ENCODE assay signal across 8 cellular contexts in genomic region chr12:56221757-56222530, GRCh38. TPM values are rescaled to one million over a fixed set of nuclear protein-coding genes. Genes with fewer than 3 reads are reported as not detected.
DNase-seq lines count a peak whose midpoint lies in the region; ATAC-seq and TF ChIP-seq lines count a peak whose summit lies in the region.

RNF41 (minus strand) TSS chr12:56221922; CDS start chr12:56214047, 7,875 bp downstream.

- intact Hi-C loops in activated B cell treated with CpG ODN at 0.5 μM for 24 hours (cut with micrococcal nuclease): loop anchor here (1.0 to 5.0 kb wide), 8 partner anchors 45 to 1299 kb away; partner anchors contain the start of genes COQ10A, CS, DDIT3 and MYL6
- intact Hi-C loops in spleen (cut with DNase I; ENCODE audit: low total_unique reads): no loop called here

- ATAC-seq in HG03196 (IDR thresholded peaks at IDR 0.05; ENCODE audit: unreplicated experiment): peak; percentile 76
- peak; percentile 77 for ATAC-seq in activated B cell treated with CpG ODN at 0.5 μM for 24 hours (ENCODE audit: low read depth)

- H3K36me3 ChIP-seq in spleen: peaks cover 0 to 27% (median 2%) of the 10 kb centered on the region in 6 donors

- H3K27ac ChIP-seq in caudate nucleus (ENCODE audit: low read depth, low read length) (peak within 1 kb of the TSS; percentile 99), spleen (peak within 1 kb of the TSS; percentile 92 to 97 (median 96))

- no peaks in the 10 kb centered on the region for H3K27me3 ChIP-seq in spleen (replicated peaks in 1 of 7)

- TF ChIP-seq CTCF in activated B cell treated with CpG ODN at 0.5 μM for 24 hours (IDR thresholded peaks at IDR 0.05) (no peak), spleen (IDR thresholded peaks at IDR 0.05 in 8 of 11, conservative IDR thresholded peaks at IDR 0.05 in 3 of 11) (peak in 3 of 11 experiments; percentile 23 to 40 (median 32))

- H3K27ac Mint-ChIP-seq in activated B cell treated with CpG ODN at 0.5 μM for 24 hours (peak within 1 kb of the TSS; percentile 98), immature natural killer cell (peak within 1 kb of the TSS; percentile 99 to 100 (median 100))

- H3K4me3 ChIP-seq in spleen: peak within 1 kb of the TSS; percentile 66 to 86 (median 75)

- no peaks in the 10 kb centered on the region for H3K9me3 ChIP-seq in spleen

- CTCF ChIA-PET in activated B cell treated with CpG ODN at 0.5 μM for 24 hours (lab: Charles Lee): interaction anchor here (0.6 to 4.0 kb wide), 15 partner anchors 13 to 484 kb away, joined by 3 to 52 read pairs (median 6); partner anchors contain the start of genes ANKRD52, ESYT1, GLS2 and PA2G4

- H3K9me3 Mint-ChIP-seq in activated B cell treated with CpG ODN at 0.5 μM for 24 hours: no peaks in the 10 kb centered on the region
- no peaks in the 10 kb centered on the region for H3K9me3 Mint-ChIP-seq in immature natural killer cell

- POLR2A ChIA-PET in activated B cell treated with CpG ODN at 0.5 μM for 24 hours (lab: Charles Lee): interaction anchor here (0.5 to 4.0 kb wide), 49 partner anchors 10 to 1724 kb away, joined by 3 to 111 read pairs (median 5); partner anchors contain the start of genes ANKRD52, ATP5F1B, BLOC1S1 and CD63

- peak; percentile 98 for DNase-seq in AG08395 (ENCODE audit: low spot score)
- peak; percentile 96 for DNase-seq in NCI-H345 (lab: John Stamatoyannopoulos, UW)
- peak; percentile 93 for DNase-seq in activated B cell treated with CpG ODN at 0.5 μM for 24 hours
- DNase-seq in caudate nucleus (lab: John Stamatoyannopoulos, UW): peak; percentile 80 to 99 (median 94)
- peak; percentile 95 for DNase-seq in immature natural killer cell
- DNase-seq in spleen: peak; percentile 99

- H3K4me1 Mint-ChIP-seq in activated B cell treated with CpG ODN at 0.5 μM for 24 hours (peaks cover 49% of the 10 kb centered on the region), immature natural killer cell (peaks cover 51% of the 10 kb centered on the region in 2 donors)

- peak; percentile 93 for TF ChIP-seq POLR2A in GM18951 (IDR thresholded peaks at IDR 0.05; ENCODE audit: extremely low read depth, insufficient read depth, insufficient read length)
- TF ChIP-seq POLR2A in spleen (IDR thresholded peaks at IDR 0.05): peak in 2 of 3 donors; percentile 83 to 88

- in situ Hi-C loops in GM18951 (cut with MboI; ENCODE audit: low sequenced_read_pairs, unreplicated experiment): no loop called here

- no peaks in the 10 kb centered on the region for H3K27me3 Mint-ChIP-seq in activated B cell treated with CpG ODN at 0.5 μM for 24 hours
- H3K27me3 Mint-ChIP-seq in immature natural killer cell (ENCODE audit: low read depth in 3 of 3): peaks cover 0 to 11% (median 6%) of the 10 kb centered on the region in 3 donors

- 1% methylated on average over 28 to 42 of the region's 42 CpGs for WGBS in spleen, 5 donors

- H3K4me1 ChIP-seq in spleen: peaks cover 37 to 79% (median 63%) of the 10 kb centered on the region in 6 donors

- H3K4me3 Mint-ChIP-seq in activated B cell treated with CpG ODN at 0.5 μM for 24 hours (peak within 1 kb of the TSS; percentile 99), immature natural killer cell (peak within 1 kb of the TSS; percentile 93 to 99 (median 96))

- H3K36me3 Mint-ChIP-seq in activated B cell treated with CpG ODN at 0.5 μM for 24 hours (ENCODE audit: low read depth) (peaks cover 23% of the 10 kb centered on the region), immature natural killer cell (peaks cover 0 to 3% (median 0%) of the 10 kb centered on the region in 3 donors)

RNA-seq across cellular contexts. Expression of gene RNF41, which starts in this region (rescaled TPM):
- total RNA-seq in activated B cell treated with CpG ODN at 0.5 μM for 24 hours (75.8 and 86.0 TPM in 2 replicates), spleen (10 to 100 TPM; 38.5 to 56.1 (median 47.6) TPM)
- polyA plus RNA-seq in immature natural killer cell (10 to 100 TPM; 49.0 to 55.1 (median 49.3) TPM), spleen (10 to 100 TPM; 13.2 to 21.0 (median 15.8) TPM)

Comparison
In these comparisons a context has a peak if more than half of its experiments do, and no peak if none do; other contexts are left out.
1. Peak in every context shown above with its lines: DNase-seq, ATAC-seq, H3K4me3 ChIP-seq and H3K27ac ChIP-seq.